Comparison of ENCODE assay signal across 17 cellular contexts in the genomic region with DNA sequence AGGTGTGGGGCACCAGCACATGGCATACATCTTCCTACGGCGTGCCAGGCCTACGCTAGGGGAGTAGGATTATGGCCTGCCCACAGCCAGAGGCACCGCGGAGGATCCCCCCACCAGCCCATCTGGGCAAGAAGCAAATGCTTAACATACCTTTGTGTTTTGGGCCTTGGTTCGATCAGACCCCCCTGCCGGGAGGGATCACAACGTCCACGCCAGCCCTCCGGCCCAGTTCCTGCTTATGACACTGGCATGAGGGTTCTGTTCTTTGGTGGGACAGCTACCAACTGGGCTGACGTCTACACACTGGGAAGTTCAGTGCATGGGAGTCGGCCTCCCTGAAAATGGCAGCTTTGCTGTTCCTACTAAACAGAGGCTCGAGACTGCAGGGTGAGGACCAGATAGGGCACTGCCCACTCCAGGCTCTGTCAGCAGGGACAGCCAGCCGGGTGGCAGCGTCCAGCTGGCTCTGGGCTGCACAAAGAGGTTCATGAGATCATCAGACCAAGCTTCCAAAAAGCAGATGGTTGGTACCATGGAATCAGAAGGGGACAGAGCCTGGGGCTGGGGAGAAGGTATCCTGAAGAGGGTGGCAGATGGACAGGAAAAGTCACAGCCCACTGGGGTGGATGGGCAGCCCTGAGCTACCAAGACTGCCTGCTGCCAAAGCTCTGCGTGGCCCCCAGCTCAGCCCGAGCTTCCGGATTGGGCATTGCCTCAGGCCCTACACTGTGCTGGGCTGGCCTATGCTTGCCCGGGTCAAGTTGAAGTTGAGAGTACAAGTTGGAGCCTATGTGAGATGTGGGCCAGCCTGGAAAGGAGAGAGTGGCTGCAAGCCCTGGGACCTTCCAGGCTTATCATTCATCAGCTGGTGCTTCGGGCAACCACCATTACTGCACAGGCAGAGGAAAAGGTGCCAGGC.
DNase-seq lines count a peak whose midpoint lies in the region; ATAC-seq and TF ChIP-seq lines count a peak whose summit lies in the region.
"Had no signal": no experiment of that assay in that cellular context is flagged by ENCODE, and none has a peak within 500 bp of the region (broad histone marks: within the 10 kb centered on the region; RNA-seq: fewer than 3 reads in every experiment).

No MANE protein-coding gene starts in this region.

- H3K4me1 ChIP-seq in endodermal cell (ENCODE audit: control insufficient read depth, insufficient read depth, low read length) (peaks cover 14% of the 10 kb centered on the region), prostate gland (replicated peaks) (no peaks in the 10 kb centered on the region)

- H3K27ac ChIP-seq in endodermal cell (ENCODE audit: low read depth, low read length) (no peak overlapping the region), prostate gland (no peak overlapping the region)

- H3K36me3 ChIP-seq in endodermal cell (ENCODE audit: control insufficient read depth, insufficient read depth, low read length) (no peaks in the 10 kb centered on the region), prostate gland (no peaks in the 10 kb centered on the region)

- H3K4me3 ChIP-seq in endodermal cell (ENCODE audit: low read length) (no peak overlapping the region), prostate gland (no peak overlapping the region)

- H3K36me3 Mint-ChIP-seq in endodermal cell (ENCODE audit: low read depth) = no peaks in the 10 kb centered on the region
- H3K36me3 Mint-ChIP-seq in T-helper 2 cell treated with Interferon-gamma antibody and Interleukin-4, amounts not matched to agents 5 μg/mL and 100 μg/mL, for 36 hours (ENCODE audit: low read depth) = no peaks in the 10 kb centered on the region
- H3K36me3 Mint-ChIP-seq: CD4-positive, CD25-positive, alpha-beta regulatory T cell had no signal

- H3K9me3 ChIP-seq in endodermal cell (ENCODE audit: control insufficient read depth, low read length) (no peaks in the 10 kb centered on the region), prostate gland (no peaks in the 10 kb centered on the region)

- WGBS in endodermal cell (ENCODE audit: insufficient coverage in 1 of 2, insufficient read length in 1 of 2), 2 experiments = 91 to 95% methylated on average over 13 to 20 of the region's 20 CpGs
- WGBS in prostate gland = 88% methylated on average over 20 of the region's 20 CpGs

- ATAC-seq in GM21381 (IDR thresholded peaks at IDR 0.05; ENCODE audit: unreplicated experiment) = no peak
- ATAC-seq: Panc1, SK-N-SH treated with all-trans-retinoic acid at 6 μM for 48 hours had no signal

- TF ChIP-seq CTCF in endodermal cell (conservative IDR thresholded peaks at IDR 0.05) = no peak
- no peak for TF ChIP-seq CTCF in prostate gland (IDR thresholded peaks at IDR 0.05)

- intact Hi-C loops in prostate gland (cut with DNase I) = no loop called here

- peak; percentile 29 for DNase-seq in DMS 273 (lab: John Stamatoyannopoulos, UW; ENCODE audit: unreplicated experiment)
- peak; percentile 41 for DNase-seq in endodermal cell
- peak; percentile 2 for DNase-seq in prostate gland (ENCODE audit: low spot score)
- peak; percentile 31 for DNase-seq in ureter (ENCODE audit: low spot score)
- no peak for DNase-seq in HCEC 1CT
- DNase-seq in T-helper 2 cell treated with Interferon-gamma antibody and Interleukin-4, amounts not matched to agents 5 μg/mL and 100 μg/mL, for 36 hours (ENCODE audit: low spot score) = no peak
- DNase-seq: CD4-positive, CD25-positive, alpha-beta regulatory T cell; DMS79 treated with DMSO at 0.1 percent for 48 hours; H7; KG1; NCI-H1092; NCI-H1436; NCI-H187 treated with DMSO at 0.1 percent for 48 hours; NCI-H748 treated with DMSO at 0.1 percent for 48 hours had no signal

- H3K27me3 ChIP-seq in endodermal cell (ENCODE audit: control insufficient read depth, insufficient read depth, low read length, poor library complexity, severe bottlenecking) (no peaks in the 10 kb centered on the region), prostate gland (replicated peaks; ENCODE audit: insufficient read depth) (no peaks in the 10 kb centered on the region)

- H3K27ac Mint-ChIP-seq in endodermal cell = no peak overlapping the region
- H3K27ac Mint-ChIP-seq in T-helper 2 cell treated with Interferon-gamma antibody and Interleukin-4, amounts not matched to agents 5 μg/mL and 100 μg/mL, for 36 hours = no peak overlapping the region
- H3K27ac Mint-ChIP-seq: CD4-positive, CD25-positive, alpha-beta regulatory T cell had no signal

- H3K4me1 Mint-ChIP-seq in endodermal cell = peaks cover 16% of the 10 kb centered on the region
- no peaks in the 10 kb centered on the region for H3K4me1 Mint-ChIP-seq in T-helper 2 cell treated with Interferon-gamma antibody and Interleukin-4, amounts not matched to agents 5 μg/mL and 100 μg/mL, for 36 hours (ENCODE audit: low read depth)
- H3K4me1 Mint-ChIP-seq: CD4-positive, CD25-positive, alpha-beta regulatory T cell had no signal

- H3K4me3 Mint-ChIP-seq in endodermal cell = no peak overlapping the region
- no peak overlapping the region for H3K4me3 Mint-ChIP-seq in T-helper 2 cell treated with Interferon-gamma antibody and Interleukin-4, amounts not matched to agents 5 μg/mL and 100 μg/mL, for 36 hours
- H3K4me3 Mint-ChIP-seq: CD4-positive, CD25-positive, alpha-beta regulatory T cell had no signal

- no peaks in the 10 kb centered on the region for H3K27me3 Mint-ChIP-seq in endodermal cell (ENCODE audit: insufficient read depth)
- no peaks in the 10 kb centered on the region for H3K27me3 Mint-ChIP-seq in T-helper 2 cell treated with Interferon-gamma antibody and Interleukin-4, amounts not matched to agents 5 μg/mL and 100 μg/mL, for 36 hours (ENCODE audit: low read depth)

- no peaks in the 10 kb centered on the region for H3K9me3 Mint-ChIP-seq in endodermal cell
- H3K9me3 Mint-ChIP-seq in T-helper 2 cell treated with Interferon-gamma antibody and Interleukin-4, amounts not matched to agents 5 μg/mL and 100 μg/mL, for 36 hours = no peaks in the 10 kb centered on the region
- H3K9me3 Mint-ChIP-seq: CD4-positive, CD25-positive, alpha-beta regulatory T cell had no signal

- no peak overlapping the region for H3K9ac ChIP-seq in endodermal cell (ENCODE audit: extremely low read depth, low read length, poor library complexity, severe bottlenecking)

- no peak for TF ChIP-seq POLR2A in prostate gland (IDR thresholded peaks at IDR 0.05)

Comparison
In these comparisons a context has a peak if more than half of its experiments do, and no peak if none do; other contexts are left out.
1. DNase-seq: peak in DMS 273 (single experiment), endodermal cell (single experiment), prostate gland (single experiment) and ureter (single experiment); none in HCEC 1CT (single experiment) and T-helper 2 cell treated with Interferon-gamma antibody and Interleukin-4, amounts not matched to agents 5 μg/mL and 100 μg/mL, for 36 hours (single experiment).